In the genomic region with DNA sequence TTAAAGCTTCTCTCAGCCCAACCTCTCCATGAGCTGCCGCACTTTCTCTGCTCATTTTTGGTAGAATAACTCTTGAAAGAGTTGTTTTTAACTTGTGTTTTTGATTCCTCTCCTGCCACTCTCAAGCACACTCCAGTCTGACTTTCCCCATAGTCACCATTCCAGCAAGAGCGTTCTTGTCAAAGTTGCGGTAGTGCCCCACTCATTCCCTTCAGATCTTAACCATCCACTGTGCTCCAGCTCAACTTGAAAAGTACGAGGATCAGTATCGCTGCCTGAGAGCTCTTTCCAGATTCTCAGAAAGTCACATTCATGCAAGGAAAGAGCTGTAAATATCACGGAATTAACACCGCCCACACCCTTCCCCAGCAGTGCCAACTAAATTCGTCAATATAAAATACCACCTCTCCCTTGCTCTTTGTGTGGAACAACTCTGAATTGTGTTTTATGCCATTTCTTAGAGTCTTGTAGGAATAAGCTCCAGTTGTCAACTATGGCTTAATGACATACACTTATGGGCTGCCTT, we compare ENCODE assay signal across 1 cellular context.
TF ChIP-seq lines count a peak whose summit lies in the region.

No MANE protein-coding gene starts in this region.

TF ChIP-seq in H1, 55 proteins besides CTCF, POLR2A, EP300 and RAD21 (continued from another document):
- TF ChIP-seq CEBPB (IDR thresholded peaks at IDR 0.05; ENCODE audit: low read depth, low read length) (no peak), POLR2AphosphoS5 (IDR thresholded peaks at IDR 0.05; ENCODE audit: low read depth, low read length) (no peak), RBBP5 (IDR thresholded peaks at IDR 0.05; ENCODE audit: borderline replicate concordance, low read depth, low read length) (no peak), GTF2F1 (IDR thresholded peaks at IDR 0.05; ENCODE audit: borderline replicate concordance, low read depth, low read length) (no peak), CBX8 (IDR thresholded peaks at IDR 0.05; ENCODE audit: borderline replicate concordance, low read depth, low read length) (no peak), CREB1 (IDR thresholded peaks at IDR 0.05) (no peak), MAFK (IDR thresholded peaks at IDR 0.05; ENCODE audit: low read depth, low read length) (no peak), RFX5 (IDR thresholded peaks at IDR 0.05; ENCODE audit: borderline replicate concordance, low read depth, low read length) (no peak)
